Comparison of ENCODE assay signal across 21 cellular contexts in genomic region chr16:1916654-1916990, GRCh38. TPM values are rescaled to one million over a fixed set of nuclear protein-coding genes. Genes with fewer than 3 reads are reported as not detected.
"Had no signal": no experiment of that assay in that cellular context is flagged by ENCODE, and none has a peak within 500 bp of the region (broad histone marks: within the 10 kb centered on the region; RNA-seq: fewer than 3 reads in every experiment).

No MANE protein-coding gene starts in this region.

- H3K4me1 Mint-ChIP-seq: activated naive CD8-positive, alpha-beta T cell treated with anti-CD3 and anti-CD28 coated beads, Interleukin-2, amount 50 U/mL, for 24 hours; immature natural killer cell had no signal

- H3K9me3 Mint-ChIP-seq: activated naive CD8-positive, alpha-beta T cell treated with anti-CD3 and anti-CD28 coated beads, Interleukin-2, amount 50 U/mL, for 24 hours; activated T-helper 1 cell treated with anti-CD3 and anti-CD28 coated beads, Interleukin-12 subunit alpha, Interleukin-12 subunit beta, Interleukin-2, Interleukin-4 antibody, amounts not matched to agents 30 ng/mL and 10 ng/mL and 1 ng/mL, durations not matched to agents 14 hours and 24 hours and 36 hours; naive thymus-derived CD8-positive, alpha-beta T cell; stimulated activated memory B cell treated with anti-CD40 and anti-IgM and Interleukin-4, amounts not matched to agents 10 μg/mL and 1 μg/mL and 100 μg/mL, for 72 hours had no signal

- H3K9me3 ChIP-seq: heart right ventricle, psoas muscle, right lobe of liver had no signal

- H3K36me3 Mint-ChIP-seq: immature natural killer cell; stimulated activated memory B cell treated with anti-CD40 and anti-IgM and Interleukin-4, amounts not matched to agents 10 μg/mL and 1 μg/mL and 100 μg/mL, for 72 hours had no signal

- H3K4me3 Mint-ChIP-seq: activated naive CD8-positive, alpha-beta T cell treated with anti-CD3 and anti-CD28 coated beads, Interleukin-2, amount 50 U/mL, for 24 hours; activated T-helper 1 cell treated with anti-CD3 and anti-CD28 coated beads, Interleukin-12 subunit alpha, Interleukin-12 subunit beta, Interleukin-2, Interleukin-4 antibody, amounts not matched to agents 30 ng/mL and 10 ng/mL and 1 ng/mL, durations not matched to agents 14 hours and 24 hours and 36 hours; immature natural killer cell; stimulated activated memory B cell treated with anti-CD40 and anti-IgM and Interleukin-4, amounts not matched to agents 10 μg/mL and 1 μg/mL and 100 μg/mL, for 72 hours had no signal

- H3K27ac Mint-ChIP-seq: activated naive CD8-positive, alpha-beta T cell treated with anti-CD3 and anti-CD28 coated beads, Interleukin-2, amount 50 U/mL, for 24 hours; activated T-helper 1 cell treated with anti-CD3 and anti-CD28 coated beads, Interleukin-12 subunit alpha, Interleukin-12 subunit beta, Interleukin-2, Interleukin-4 antibody, amounts not matched to agents 30 ng/mL and 10 ng/mL and 1 ng/mL, durations not matched to agents 14 hours and 24 hours and 36 hours; immature natural killer cell; naive thymus-derived CD8-positive, alpha-beta T cell; stimulated activated memory B cell treated with anti-CD40 and anti-IgM and Interleukin-4, amounts not matched to agents 10 μg/mL and 1 μg/mL and 100 μg/mL, for 72 hours had no signal

- DNase-seq: activated CD4-positive, alpha-beta T cell treated with anti-CD3 and anti-CD28 coated beads for 48 hours; activated naive CD4-positive, alpha-beta T cell treated with Interleukin-2 at 50 U/mL for 16 hours; activated naive CD8-positive, alpha-beta T cell treated with anti-CD3 and anti-CD28 coated beads, Interleukin-2, amount 50 U/mL, for 24 hours; heart right ventricle; immature natural killer cell; naive thymus-derived CD8-positive, alpha-beta T cell; psoas muscle; right lobe of liver; T-helper 1 cell; trophoblast cell had no signal

- H3K4me1 ChIP-seq: psoas muscle, right lobe of liver had no signal

- H3K27ac ChIP-seq: cardiac muscle cell, heart right ventricle, psoas muscle, right lobe of liver had no signal

- H3K4me3 ChIP-seq: cardiac muscle cell, heart right ventricle, lung, psoas muscle, right lobe of liver had no signal

- H3K36me3 ChIP-seq: cardiac muscle cell, heart right ventricle, right lobe of liver had no signal

RNA-seq across cellular contexts. Expression of gene HS3ST6, which starts 1.6 kb away (rescaled TPM):
- total RNA-seq: activated T-helper 1 cell treated with anti-CD3 and anti-CD28 coated beads, Interleukin-12 subunit alpha, Interleukin-12 subunit beta, Interleukin-2, Interleukin-4 antibody, amounts not matched to agents 30 ng/mL and 10 ng/mL and 1 ng/mL, durations not matched to agents 14 hours and 24 hours and 36 hours; astrocyte; cardiac muscle cell; endothelial cell of umbilical vein; fibroblast of lung; frontal cortex; heart right ventricle; mononuclear cell; naive thymus-derived CD8-positive, alpha-beta T cell; omental fat pad; psoas muscle; right lobe of liver; subcutaneous adipose tissue had no signal
- polyA plus RNA-seq: cardiac muscle cell; endothelial cell of umbilical vein; fibroblast of lung; immature natural killer cell; naive thymus-derived CD8-positive, alpha-beta T cell; psoas muscle had no signal

RNA-seq across cellular contexts. Expression of gene RPL3L, which starts 37.9 kb away (rescaled TPM):
- total RNA-seq: astrocyte; cardiac muscle cell; endothelial cell of umbilical vein; fibroblast of lung; frontal cortex; lung; mononuclear cell; naive thymus-derived CD8-positive, alpha-beta T cell; omental fat pad; subcutaneous adipose tissue had no signal
- polyA plus RNA-seq: endothelial cell of umbilical vein; fibroblast of lung; immature natural killer cell; naive thymus-derived CD8-positive, alpha-beta T cell had no signal

RNA-seq across cellular contexts. Expression of gene MEIOB, which starts 44.7 kb away (rescaled TPM):
- total RNA-seq: activated T-helper 1 cell treated with anti-CD3 and anti-CD28 coated beads, Interleukin-12 subunit alpha, Interleukin-12 subunit beta, Interleukin-2, Interleukin-4 antibody, amounts not matched to agents 30 ng/mL and 10 ng/mL and 1 ng/mL, durations not matched to agents 14 hours and 24 hours and 36 hours; endothelial cell of umbilical vein; fibroblast of lung; heart right ventricle; mononuclear cell; naive thymus-derived CD8-positive, alpha-beta T cell; psoas muscle; subcutaneous adipose tissue had no signal
- polyA plus RNA-seq: cardiac muscle cell; fibroblast of lung; heart right ventricle; immature natural killer cell; naive thymus-derived CD8-positive, alpha-beta T cell; psoas muscle had no signal
